ENCODE assay signal across 1 cellular context in the genomic region with DNA sequence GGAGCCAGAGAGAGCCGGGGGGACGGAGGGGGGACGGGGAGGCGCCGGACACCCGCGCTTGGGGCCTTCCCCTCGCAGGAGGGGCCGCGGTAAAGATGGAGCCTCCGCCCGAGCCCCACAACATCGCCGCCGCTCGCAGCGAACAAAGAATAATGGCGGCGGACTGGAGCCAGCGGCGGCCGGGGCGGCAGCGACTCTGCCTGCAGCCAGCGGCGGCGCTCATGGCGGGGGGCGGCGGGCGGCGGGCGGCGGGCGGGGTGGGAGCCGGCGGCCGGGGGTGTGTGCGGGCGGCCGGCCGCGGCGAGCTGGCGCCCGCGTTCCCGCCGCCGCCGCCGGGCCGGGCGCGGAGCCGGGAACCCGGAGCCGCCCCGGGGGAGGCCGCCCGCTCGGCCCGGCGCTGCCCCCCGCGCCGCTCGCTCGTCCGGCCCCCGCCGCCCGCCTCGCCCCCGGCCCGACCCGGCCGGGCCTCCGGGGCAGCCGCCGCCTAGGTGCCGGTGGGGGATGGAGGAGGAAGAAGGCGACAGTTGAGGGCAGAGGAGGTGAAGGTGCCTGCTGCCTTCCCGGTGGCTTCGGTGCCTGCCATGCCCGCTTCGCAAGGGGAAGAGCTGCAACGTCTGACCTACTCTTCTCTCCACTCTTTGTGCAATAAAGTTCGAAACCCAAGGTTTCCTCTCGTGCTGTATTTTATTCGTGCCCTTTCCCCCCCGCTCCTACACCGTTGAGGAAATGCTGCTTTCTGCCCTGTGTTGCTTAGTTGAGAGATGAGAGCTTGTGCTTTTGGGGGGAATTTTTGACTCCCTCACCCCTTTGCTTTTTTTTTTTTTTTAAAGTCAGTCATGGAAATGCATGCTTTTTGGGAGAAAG.
TF ChIP-seq lines count a peak whose summit lies in the region.

No MANE protein-coding gene starts in this region.

TF ChIP-seq in H1, 55 proteins besides CTCF, POLR2A, EP300 and RAD21:
- TF ChIP-seq HDAC2 (IDR thresholded peaks at IDR 0.05; ENCODE audit: borderline replicate concordance in 1 of 2, low read depth in 2 of 2, low read length in 2 of 2) (no peak), ATF2 (IDR thresholded peaks at IDR 0.05; ENCODE audit: low read length) (no peak), ASH2L (IDR thresholded peaks at IDR 0.05; ENCODE audit: low read length) (peak; percentile 14), RBBP5 (IDR thresholded peaks at IDR 0.05; ENCODE audit: borderline replicate concordance, low read depth, low read length) (0 out of 2 replicates have a peak, but pooled peaks have one; percentile 23), CHD1 (IDR thresholded peaks at IDR 0.05; ENCODE audit: low read depth, low read length) (peak; percentile 50; the same call in 1 of the 2 replicates), PHF8 (conservative IDR thresholded peaks at IDR 0.05; ENCODE audit: low read depth, low read length) (0 out of 2 replicates have a peak, but pooled peaks have one; percentile 54), TAF7 (optimal IDR thresholded peaks at IDR 0.05; ENCODE audit: borderline replicate concordance, low read depth, low read length) (peak; percentile 12), YY1 (IDR thresholded peaks at IDR 0.05; ENCODE audit: low read depth, low read length) (peak; percentile 90), POLR2AphosphoS5 (IDR thresholded peaks at IDR 0.05; ENCODE audit: low read depth, low read length) (peak; percentile 82)
TF ChIP-seq in H1: peak in this region for 7.
